12 cellular contexts compared by ENCODE assay signal in genomic region chr13:91351123-91351522, GRCh38. TPM values are rescaled to one million over a fixed set of nuclear protein-coding genes. Genes with fewer than 3 reads are reported as not detected.
DNase-seq lines count a peak whose midpoint lies in the region; ATAC-seq and TF ChIP-seq lines count a peak whose summit lies in the region.
"Had no signal": no experiment of that assay in that cellular context is flagged by ENCODE, and none has a peak within 500 bp of the region (broad histone marks: within the 10 kb centered on the region; RNA-seq: fewer than 3 reads in every experiment).

No MANE protein-coding gene starts in this region.

- no peak for TF ChIP-seq CTCF in SK-N-SH (IDR thresholded peaks at IDR 0.05)
- TF ChIP-seq CTCF in neural crest cell (conservative IDR thresholded peaks at IDR 0.05): no peak

- peaks cover 41% of the 10 kb centered on the region for H3K79me2 ChIP-seq in SK-N-SH (ENCODE audit: insufficient read depth)

- TF ChIP-seq EP300 in SK-N-SH (IDR thresholded peaks at IDR 0.05; ENCODE audit: borderline replicate concordance in 1 of 2, low read depth in 1 of 2, low read length in 1 of 2): no peak

- 85% methylated on average over 5 of the region's 5 CpGs for WGBS in SK-N-SH (ENCODE audit: low lambda C conversion rate)

- no peaks in the 10 kb centered on the region for H3K9me3 Mint-ChIP-seq in activated naive CD8-positive, alpha-beta T cell treated with anti-CD3 and anti-CD28 coated beads, Interleukin-2, amount 10 ng/mL, durations not matched to agents 7 days and 5 days
- no peaks in the 10 kb centered on the region for H3K9me3 Mint-ChIP-seq in neural crest cell

- H3K4me1 ChIP-seq in SK-N-SH (ENCODE audit: control insufficient read depth in 1 of 2, insufficient read depth in 2 of 2, low read depth in 1 of 2, low read length in 1 of 2) (peaks cover 13 to 17% of the 10 kb centered on the region in 2 experiments), HUES6 (ENCODE audit: control insufficient read depth, insufficient read depth, low read length) (peaks cover 17% of the 10 kb centered on the region)
- H3K4me1 ChIP-seq in effector memory CD4-positive, alpha-beta T cell (ENCODE audit: control insufficient read depth, insufficient read depth, low read length, poor library complexity, severe bottlenecking): peaks cover 6% of the 10 kb centered on the region

- H3K4me3 ChIP-seq in SK-N-SH (ENCODE audit: low read depth in 2 of 2, low read length in 1 of 2): peak overlapping the region in 1 of 2 experiments; percentile 87; a peak in 1 of 4 replicates
- peak overlapping the region; percentile 96 for H3K4me3 ChIP-seq in HUES6 (ENCODE audit: low read depth, low read length)
- no peak overlapping the region for H3K4me3 ChIP-seq in effector memory CD4-positive, alpha-beta T cell (ENCODE audit: insufficient read depth, low read depth, low read length, poor library complexity, severe bottlenecking)

- H3K36me3 ChIP-seq in SK-N-SH (replicated peaks in 1 of 2; ENCODE audit: control insufficient read depth in 1 of 2, insufficient read depth in 2 of 2, low read length in 1 of 2) (peaks cover 59 to 67% of the 10 kb centered on the region in 2 experiments), HUES6 (ENCODE audit: control insufficient read depth, insufficient read depth, low read length) (peaks cover 72% of the 10 kb centered on the region)
- H3K36me3 ChIP-seq in effector memory CD4-positive, alpha-beta T cell (ENCODE audit: control insufficient read depth, insufficient read depth, low read length): peaks cover 32% of the 10 kb centered on the region

- H3K4me1 Mint-ChIP-seq in activated naive CD8-positive, alpha-beta T cell treated with anti-CD3 and anti-CD28 coated beads, Interleukin-2, amount 10 ng/mL, durations not matched to agents 7 days and 5 days: peaks cover 32% of the 10 kb centered on the region
- peaks cover 75% of the 10 kb centered on the region for H3K4me1 Mint-ChIP-seq in neural crest cell

- no peak overlapping the region for H3K27ac Mint-ChIP-seq in activated naive CD8-positive, alpha-beta T cell treated with anti-CD3 and anti-CD28 coated beads, Interleukin-2, amount 10 ng/mL, durations not matched to agents 7 days and 5 days
- H3K27ac Mint-ChIP-seq in neural crest cell (ENCODE audit: unreplicated experiment): no peak overlapping the region

- H3K27me3 ChIP-seq in SK-N-SH (ENCODE audit: insufficient read depth): peaks cover 6% of the 10 kb centered on the region; the same call in 1 of the 2 replicates
- H3K27me3 ChIP-seq in HUES6 (ENCODE audit: control insufficient read depth, insufficient read depth, low read length): no peaks in the 10 kb centered on the region
- H3K27me3 ChIP-seq in effector memory CD4-positive, alpha-beta T cell (replicated peaks; ENCODE audit: control insufficient read depth, insufficient read depth, low read length, poor library complexity, severe bottlenecking): no peaks in the 10 kb centered on the region

- peak overlapping the region; percentile 80 for H3K4me2 ChIP-seq in SK-N-SH

- H3K4me3 Mint-ChIP-seq in activated naive CD8-positive, alpha-beta T cell treated with anti-CD3 and anti-CD28 coated beads, Interleukin-2, amount 10 ng/mL, durations not matched to agents 7 days and 5 days: peak overlapping the region; percentile 78
- peak overlapping the region; percentile 100 for H3K4me3 Mint-ChIP-seq in neural crest cell

- H3K27ac ChIP-seq in SK-N-SH (ENCODE audit: low read depth in 2 of 2, low read length in 1 of 2) (no peak overlapping the region), HUES6 (ENCODE audit: low read depth, low read length) (no peak overlapping the region)
- no peak overlapping the region for H3K27ac ChIP-seq in effector memory CD4-positive, alpha-beta T cell (ENCODE audit: insufficient read depth, low read length, poor library complexity, severe bottlenecking)
- H3K27ac ChIP-seq: 22Rv1, skin epidermis had no signal

- H3K9me3 ChIP-seq in SK-N-SH (no peaks in the 10 kb centered on the region), HUES6 (ENCODE audit: control insufficient read depth, insufficient read depth, low read depth, low read length) (no peaks in the 10 kb centered on the region)
- no peaks in the 10 kb centered on the region for H3K9me3 ChIP-seq in effector memory CD4-positive, alpha-beta T cell (ENCODE audit: control insufficient read depth, low read length)

- CTCF ChIA-PET in SK-N-SH (lab: Yijun Ruan, JAX): interaction anchor here (1.3 kb wide), 1 partner anchor 12 kb away, joined by 4 read pairs; no protein-coding TSS in a partner anchor

- no peak overlapping the region for H2AFZ ChIP-seq in SK-N-SH (ENCODE audit: low read depth)

- no peaks in the 10 kb centered on the region for H3K9me2 ChIP-seq in SK-N-SH

- DNase-seq in SK-N-SH (no peak), neural crest cell (ENCODE audit: low read depth, low spot score) (no peak), DMS153 treated with DMSO at 0.1 percent for 48 hours (lab: John Stamatoyannopoulos, UW; ENCODE audit: unreplicated experiment) (no peak), NCI-H748 (lab: John Stamatoyannopoulos, UW; ENCODE audit: unreplicated experiment) (no peak)
- DNase-seq in activated naive CD8-positive, alpha-beta T cell treated with anti-CD3 and anti-CD28 coated beads, Interleukin-2, amount 10 ng/mL, durations not matched to agents 7 days and 5 days: no peak
- DNase-seq in effector memory CD4-positive, alpha-beta T cell: no peak
- DNase-seq: cortex of kidney, NCI-H2081 had no signal

- H4K20me1 ChIP-seq in SK-N-SH (ENCODE audit: insufficient read depth): peaks cover 35% of the 10 kb centered on the region

- no peak for ATAC-seq in SK-N-SH treated with all-trans-retinoic acid at 6 μM for 48 hours
- no peak for ATAC-seq in activated naive CD8-positive, alpha-beta T cell treated with anti-CD3 and anti-CD28 coated beads, Interleukin-2, amount 10 ng/mL, durations not matched to agents 7 days and 5 days (ENCODE audit: low read depth)

- no peak for TF ChIP-seq RAD21 in SK-N-SH (IDR thresholded peaks at IDR 0.05; ENCODE audit: low read length)

- peaks cover 30% of the 10 kb centered on the region for H3K36me3 Mint-ChIP-seq in activated naive CD8-positive, alpha-beta T cell treated with anti-CD3 and anti-CD28 coated beads, Interleukin-2, amount 10 ng/mL, durations not matched to agents 7 days and 5 days
- peaks cover 46% of the 10 kb centered on the region for H3K36me3 Mint-ChIP-seq in neural crest cell (ENCODE audit: low read depth)

- H3F3A ChIP-seq in SK-N-SH (replicated peaks; ENCODE audit: insufficient read depth): peaks cover 19% of the 10 kb centered on the region

- no peaks in the 10 kb centered on the region for H3K27me3 Mint-ChIP-seq in activated naive CD8-positive, alpha-beta T cell treated with anti-CD3 and anti-CD28 coated beads, Interleukin-2, amount 10 ng/mL, durations not matched to agents 7 days and 5 days
- peaks cover 31% of the 10 kb centered on the region for H3K27me3 Mint-ChIP-seq in neural crest cell (ENCODE audit: low read depth)

- POLR2A ChIA-PET in SK-N-SH (lab: Yijun Ruan, JAX): no interaction called here
- POLR2A ChIA-PET in activated naive CD8-positive, alpha-beta T cell treated with anti-CD3 and anti-CD28 coated beads, Interleukin-2, amount 10 ng/mL, durations not matched to agents 7 days and 5 days (lab: Charles Lee): no interaction called here

- H3K9ac ChIP-seq in SK-N-SH (no peak overlapping the region), HUES6 (ENCODE audit: low read length) (no peak overlapping the region)

TF ChIP-seq in SK-N-SH, 30 proteins besides CTCF, POLR2A, EP300 and RAD21 (continues in another document):
- TF ChIP-seq RXRA (IDR thresholded peaks at IDR 0.05; ENCODE audit: borderline replicate concordance, low read depth) (no peak), IRF3 (IDR thresholded peaks at IDR 0.05; ENCODE audit: low read depth, low read length) (no peak), GABPA (IDR thresholded peaks at IDR 0.05; ENCODE audit: low read depth) (no peak), GATA2 (CRISPR knock-in tag; IDR thresholded peaks at IDR 0.05) (no peak), RCOR1 (IDR thresholded peaks at IDR 0.05; ENCODE audit: low read length) (no peak)

TF ChIP-seq in SK-N-SH treated with all-trans-retinoic acid at 6 μM for 48 hours, 23 proteins besides CTCF, POLR2A, EP300 and RAD21:
- TF ChIP-seq GLIS3 (CRISPR knock-in tag; IDR thresholded peaks at IDR 0.05) (no peak), PPARA (CRISPR knock-in tag; IDR thresholded peaks at IDR 0.05; ENCODE audit: borderline replicate concordance) (no peak), ISL1 (CRISPR knock-in tag; IDR thresholded peaks at IDR 0.05) (no peak), CSDC2 (CRISPR knock-in tag; IDR thresholded peaks at IDR 0.05) (no peak), ZNF8 (CRISPR knock-in tag; IDR thresholded peaks at IDR 0.05) (no peak), BACH2 (CRISPR knock-in tag; IDR thresholded peaks at IDR 0.05; ENCODE audit: borderline replicate concordance) (no peak)
TF ChIP-seq in SK-N-SH treated with all-trans-retinoic acid at 6 μM for 48 hours: peak in this region for 0.

RNA-seq across cellular contexts. Expression of gene MIR17HG, which starts 3.6 kb away (rescaled TPM):
- 0.51 and 1.2 TPM in 2 replicates for polyA plus RNA-seq in SK-N-SH (2012; rRNA removed)
- polyA plus RNA-seq in SK-N-SH (2012; cell fraction: cytosol; rRNA removed): 0.43 and 0.71 TPM in 2 replicates
- polyA plus RNA-seq in SK-N-SH (2012; cell fraction: nucleus; rRNA removed): 2.2 and 4.0 TPM in 2 replicates
- 10 to 100 TPM; 10.1 to 11.9 TPM for total RNA-seq in activated naive CD8-positive, alpha-beta T cell treated with anti-CD3 and anti-CD28 coated beads, Interleukin-2, amount 10 ng/mL, durations not matched to agents 7 days and 5 days
- 40.6 and 40.9 TPM in 2 replicates for total RNA-seq in neural crest cell

RNA-seq across cellular contexts. Expression of gene GPC5, which starts 47.3 kb away (rescaled TPM):
- 0.03 and 0.26 TPM in 2 replicates for polyA plus RNA-seq in SK-N-SH (2012; rRNA removed)
- 0.09 and 0.10 TPM in 2 replicates for polyA plus RNA-seq in SK-N-SH (2012; cell fraction: cytosol; rRNA removed)
- polyA plus RNA-seq in SK-N-SH (2012; cell fraction: nucleus; rRNA removed): 0.15 and 0.23 TPM in 2 replicates
- total RNA-seq in activated naive CD8-positive, alpha-beta T cell treated with anti-CD3 and anti-CD28 coated beads, Interleukin-2, amount 10 ng/mL, durations not matched to agents 7 days and 5 days: under 1 TPM in 1 of 2 experiments, not detected in 1; 0.14 TPM
- 0.28 and 0.84 TPM in 2 replicates for total RNA-seq in neural crest cell
